In the genomic region with DNA sequence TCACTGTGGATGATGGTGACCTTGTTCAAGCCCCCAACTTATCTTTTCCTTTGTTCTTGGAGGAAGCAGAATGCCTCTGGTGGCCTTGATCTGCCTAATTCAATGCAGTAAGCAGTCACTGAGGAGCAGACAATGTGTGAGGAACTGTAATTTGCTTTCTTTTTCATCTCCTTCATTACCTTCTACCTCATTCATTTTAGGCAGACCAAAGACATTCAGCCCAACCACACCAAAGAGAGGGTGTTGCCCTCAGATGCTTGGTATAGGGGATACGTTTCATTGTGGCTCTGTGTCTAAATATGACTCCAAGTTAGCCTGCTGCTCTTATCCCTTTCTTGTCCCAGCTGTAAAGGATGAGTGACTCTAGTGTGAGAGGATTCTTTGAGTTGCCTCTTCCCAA, we compare ENCODE assay signal across 22 cellular contexts. TPM values are rescaled to one million over a fixed set of nuclear protein-coding genes. Genes with fewer than 3 reads are reported as not detected.
"Had no signal": no experiment of that assay in that cellular context is flagged by ENCODE, and none has a peak within 500 bp of the region (broad histone marks: within the 10 kb centered on the region; RNA-seq: fewer than 3 reads in every experiment).

No MANE protein-coding gene starts in this region.

- ATAC-seq: foreskin keratinocyte, lower lobe of right lung, right lobe of liver had no signal

- H3K9me3 Mint-ChIP-seq: activated T-cell treated with anti-CD3 and anti-CD28 coated beads, Interleukin-2, amount 50 U/mL, for 24 hours; central memory CD8-positive, alpha-beta T cell; nephron had no signal

- H3K4me3 Mint-ChIP-seq: activated T-cell treated with anti-CD3 and anti-CD28 coated beads, Interleukin-2, amount 50 U/mL, for 24 hours; central memory CD8-positive, alpha-beta T cell; nephron had no signal

- H3K27me3 Mint-ChIP-seq: activated T-cell treated with anti-CD3 and anti-CD28 coated beads, Interleukin-2, amount 50 U/mL, for 24 hours; central memory CD8-positive, alpha-beta T cell had no signal

- H3K27ac Mint-ChIP-seq: activated T-cell treated with anti-CD3 and anti-CD28 coated beads, Interleukin-2, amount 50 U/mL, for 24 hours; nephron had no signal

- H3K9me3 ChIP-seq: colonic mucosa, lower lobe of right lung, right lobe of liver, SJSA1, stomach, testis, upper lobe of left lung had no signal

- H3K27ac ChIP-seq: brain microvascular endothelial cell, colonic mucosa, lower lobe of right lung, parathyroid adenoma, right lobe of liver, SJSA1, testis, upper lobe of left lung had no signal

- DNase-seq: activated CD4-positive, CD25-positive, alpha-beta regulatory T cell; activated effector memory CD4-positive, alpha-beta T cell treated with Interleukin-2 at 50 U/mL for 16 hours; activated T-cell treated with anti-CD3 and anti-CD28 coated beads, Interleukin-2, amount 50 U/mL, for 24 hours; anterior cingulate cortex; brain microvascular endothelial cell; colonic mucosa; foreskin keratinocyte; hypothalamus; islet precursor cell; lower lobe of right lung; right lobe of liver; stimulated activated CD4-positive, alpha-beta T cell treated with anti-CD3 and anti-CD28 coated beads, Interleukin-4, amount 100 ng/mL, for 1 hour; stomach; T1000; testis; upper lobe of left lung had no signal

- H3K4me3 ChIP-seq: colonic mucosa, lower lobe of right lung, right lobe of liver, SJSA1, smooth muscle cell, stomach, testis, upper lobe of left lung had no signal

- H3K27me3 ChIP-seq: brain microvascular endothelial cell, colonic mucosa, foreskin keratinocyte, right lobe of liver, SJSA1, stomach, testis, upper lobe of left lung had no signal

- H3K36me3 ChIP-seq: colonic mucosa had no signal

RNA-seq across cellular contexts. Expression of a gene that starts 34.8 kb away (rescaled TPM):
- total RNA-seq: epithelial cell of proximal tubule, foreskin keratinocyte, smooth muscle cell had no signal
